1 cellular context compared by ENCODE assay signal in genomic region chr9:35079426-35080341, GRCh38.
TF ChIP-seq lines count a peak whose summit lies in the region.

FANCG (minus strand) TSS chr9:35079942; CDS start chr9:35079524, 418 bp downstream.

TF ChIP-seq in HepG2, 621 proteins besides CTCF, POLR2A, EP300 and RAD21 (continued from another document and continues in another):
- TF ChIP-seq ZNF770 (CRISPR knock-in tag; IDR thresholded peaks at IDR 0.05) (peak; percentile 46; the same call in 1 of the 2 replicates), NKX3-1 (CRISPR knock-in tag; IDR thresholded peaks at IDR 0.05) (no peak), ZNF878 (CRISPR knock-in tag; IDR thresholded peaks at IDR 0.05) (peak; percentile 84; the same call in 1 of the 2 replicates), ZNF33B (CRISPR knock-in tag; IDR thresholded peaks at IDR 0.05) (no peak), TSC22D2 (CRISPR knock-in tag; IDR thresholded peaks at IDR 0.05; ENCODE audit: borderline replicate concordance) (no peak), MXD1 (CRISPR knock-in tag; IDR thresholded peaks at IDR 0.05) (peak; percentile 90), ZNF639 (CRISPR knock-in tag; conservative IDR thresholded peaks at IDR 0.05) (peak; percentile 94), ZNF138 (CRISPR knock-in tag; IDR thresholded peaks at IDR 0.05; ENCODE audit: low read depth) (no peak), PAXIP1 (CRISPR knock-in tag; conservative IDR thresholded peaks at IDR 0.05) (peak; percentile 31; the same call in 1 of the 2 replicates), DPF2 (CRISPR knock-in tag; IDR thresholded peaks at IDR 0.05; ENCODE audit: borderline replicate concordance, low read depth) (no peak), JDP2 (CRISPR knock-in tag; IDR thresholded peaks at IDR 0.05; ENCODE audit: borderline replicate concordance) (no peak), DR1 (CRISPR knock-in tag; IDR thresholded peaks at IDR 0.05) (peak; percentile 60; the same call in 1 of the 2 replicates), CCAR2 (optimal IDR thresholded peaks at IDR 0.05; ENCODE audit: low read depth, low read length) (no peak), PPARG (CRISPR knock-in tag; conservative IDR thresholded peaks at IDR 0.05) (no peak), SRY (CRISPR knock-in tag; IDR thresholded peaks at IDR 0.05) (0 out of 2 replicates have a peak, but pooled peaks have one; percentile 42), ZNF44 (CRISPR knock-in tag; IDR thresholded peaks at IDR 0.05) (no peak), ZNF354B (CRISPR knock-in tag; IDR thresholded peaks at IDR 0.05) (0 out of 2 replicates have a peak, but pooled peaks have one; percentile 24), XRCC5 (optimal IDR thresholded peaks at IDR 0.05; ENCODE audit: low read length) (peak; percentile 43), ZFP36L2 (CRISPR knock-in tag; IDR thresholded peaks at IDR 0.05) (no peak), NFIB (CRISPR knock-in tag; IDR thresholded peaks at IDR 0.05; ENCODE audit: borderline replicate concordance) (no peak), TEF (CRISPR knock-in tag; IDR thresholded peaks at IDR 0.05) (no peak), CHD4 (IDR thresholded peaks at IDR 0.05; ENCODE audit: borderline replicate concordance, low read length) (no peak), ZHX1 (CRISPR knock-in tag; IDR thresholded peaks at IDR 0.05; ENCODE audit: low read depth) (peak; percentile 75; the same call in 1 of the 2 replicates), ZNF761 (CRISPR knock-in tag; conservative IDR thresholded peaks at IDR 0.05) (no peak), CREBL2 (CRISPR knock-in tag; IDR thresholded peaks at IDR 0.05; ENCODE audit: borderline replicate concordance) (no peak), EZH2 (conservative IDR thresholded peaks at IDR 0.05; ENCODE audit: low read depth, low read length) (no peak), FOXA3 (CRISPR knock-in tag; IDR thresholded peaks at IDR 0.05) (no peak; the same call in 1 of the 2 replicates), BRCA1 (CRISPR knock-in tag; IDR thresholded peaks at IDR 0.05) (no peak), SNAPC2 (CRISPR knock-in tag; IDR thresholded peaks at IDR 0.05) (peak; percentile 90), ZNF260 (CRISPR knock-in tag; IDR thresholded peaks at IDR 0.05; ENCODE audit: borderline replicate concordance, low read depth) (no peak), NFAT5 (CRISPR knock-in tag; IDR thresholded peaks at IDR 0.05) (peak; percentile 51; the same call in 1 of the 2 replicates), SNRNP70 (IDR thresholded peaks at IDR 0.05; ENCODE audit: low read depth, low read length) (no peak), MAZ (IDR thresholded peaks at IDR 0.05; ENCODE audit: borderline replicate concordance, low read depth, low read length) (no peak), MAZ (CRISPR knock-in tag; IDR thresholded peaks at IDR 0.05; ENCODE audit: low read depth) (peak; percentile 16), MLLT10 (CRISPR knock-in tag; IDR thresholded peaks at IDR 0.05) (no peak), ZNF737 (CRISPR knock-in tag; IDR thresholded peaks at IDR 0.05; ENCODE audit: borderline replicate concordance) (0 out of 2 replicates have a peak, but pooled peaks have one; percentile 6), ZNF274 (CRISPR knock-in tag; IDR thresholded peaks at IDR 0.05) (peak; percentile 36; the same call in 1 of the 2 replicates), ZNF276 (CRISPR knock-in tag; IDR thresholded peaks at IDR 0.05; ENCODE audit: low read depth) (no peak), CAMTA2 (CRISPR knock-in tag; IDR thresholded peaks at IDR 0.05; ENCODE audit: borderline replicate concordance) (no peak), NCOA5 (CRISPR knock-in tag; IDR thresholded peaks at IDR 0.05) (no peak), ZNF644 (CRISPR knock-in tag; IDR thresholded peaks at IDR 0.05; ENCODE audit: low read depth) (no peak), MTERF4 (CRISPR knock-in tag; IDR thresholded peaks at IDR 0.05) (peak; percentile 76; the same call in 1 of the 2 replicates), MTA3 (CRISPR knock-in tag; IDR thresholded peaks at IDR 0.05) (no peak), MTF1 (CRISPR knock-in tag; IDR thresholded peaks at IDR 0.05) (no peak; the same call in 1 of the 2 replicates), IKZF1 (IDR thresholded peaks at IDR 0.05) (no peak), RFX5 (IDR thresholded peaks at IDR 0.05; ENCODE audit: low read depth, low read length) (no peak), ZNF367 (CRISPR knock-in tag; IDR thresholded peaks at IDR 0.05; ENCODE audit: borderline replicate concordance) (no peak; the same call in 1 of the 2 replicates)
